ENCODE assay signal across 8 cellular contexts in the genomic region with DNA sequence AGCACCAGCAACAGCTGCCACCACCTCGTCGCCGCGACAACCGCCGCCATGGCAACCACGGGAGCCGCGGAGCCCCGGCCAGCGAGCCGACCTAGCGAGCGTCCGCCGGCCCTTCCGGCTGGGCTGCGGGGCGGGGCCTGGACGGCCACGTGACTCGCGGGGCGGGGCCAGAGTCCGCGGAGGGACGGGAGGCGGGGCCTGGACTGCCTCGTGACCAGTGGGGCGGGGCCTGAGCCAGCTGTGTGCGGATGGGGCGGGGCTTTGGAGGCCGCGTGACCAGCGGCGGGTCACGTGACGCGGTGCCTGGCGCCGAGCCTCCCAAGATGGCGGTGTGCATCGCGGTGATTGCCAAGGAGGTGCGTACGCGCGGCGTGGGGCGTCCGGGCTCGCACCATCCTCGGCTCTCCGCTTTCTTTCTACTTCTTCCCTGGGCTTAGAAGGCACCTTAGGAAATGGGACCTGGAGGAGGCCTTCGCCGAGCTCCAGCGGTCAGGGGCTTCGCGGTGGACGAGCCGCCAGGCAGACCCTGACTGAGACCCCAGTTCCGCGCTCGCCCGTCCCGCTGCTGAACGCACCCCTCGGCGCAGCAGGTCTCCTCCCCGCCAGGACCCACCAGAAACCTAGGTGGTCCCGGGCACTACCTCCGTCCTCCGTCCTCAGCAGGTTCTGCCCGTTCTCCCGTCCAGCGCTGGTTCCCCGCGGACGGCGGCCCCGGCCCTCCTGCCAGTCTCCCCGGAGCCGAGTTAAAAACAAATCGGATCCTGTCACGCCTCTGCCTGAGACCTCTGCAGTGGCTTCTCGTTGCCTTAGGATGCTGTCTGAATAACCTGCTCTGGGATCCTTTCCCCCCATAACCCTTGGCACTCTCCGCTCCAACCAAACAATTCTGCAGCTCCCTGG. TPM values are rescaled to one million over a fixed set of nuclear protein-coding genes. Genes with fewer than 3 reads are reported as not detected.
DNase-seq lines count a peak whose midpoint lies in the region; ATAC-seq and TF ChIP-seq lines count a peak whose summit lies in the region.

A gene with protein sequence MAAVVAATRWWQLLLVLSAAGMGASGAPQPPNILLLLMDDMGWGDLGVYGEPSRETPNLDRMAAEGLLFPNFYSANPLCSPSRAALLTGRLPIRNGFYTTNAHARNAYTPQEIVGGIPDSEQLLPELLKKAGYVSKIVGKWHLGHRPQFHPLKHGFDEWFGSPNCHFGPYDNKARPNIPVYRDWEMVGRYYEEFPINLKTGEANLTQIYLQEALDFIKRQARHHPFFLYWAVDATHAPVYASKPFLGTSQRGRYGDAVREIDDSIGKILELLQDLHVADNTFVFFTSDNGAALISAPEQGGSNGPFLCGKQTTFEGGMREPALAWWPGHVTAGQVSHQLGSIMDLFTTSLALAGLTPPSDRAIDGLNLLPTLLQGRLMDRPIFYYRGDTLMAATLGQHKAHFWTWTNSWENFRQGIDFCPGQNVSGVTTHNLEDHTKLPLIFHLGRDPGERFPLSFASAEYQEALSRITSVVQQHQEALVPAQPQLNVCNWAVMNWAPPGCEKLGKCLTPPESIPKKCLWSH (minus strand): TSS at position 120 of the 900 bp plus-strand sequence. CDS start 70 bp downstream, at position 50.
A gene with protein sequence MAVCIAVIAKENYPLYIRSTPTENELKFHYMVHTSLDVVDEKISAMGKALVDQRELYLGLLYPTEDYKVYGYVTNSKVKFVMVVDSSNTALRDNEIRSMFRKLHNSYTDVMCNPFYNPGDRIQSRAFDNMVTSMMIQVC (plus strand): TSS at position 300 of the 900 bp plus-strand sequence. CDS start 24 bp downstream, at position 324.

- H3K36me3 ChIP-seq in KMS-11 (ENCODE audit: insufficient read depth) (no peaks in the 10 kb centered on the region; the same call in 1 of the 2 replicates), Panc1 (ENCODE audit: control insufficient read depth, insufficient read depth, low read length) (peaks cover 6% of the 10 kb centered on the region; the same call in 1 of the 2 replicates), esophagus (ENCODE audit: control insufficient read depth in 2 of 2, insufficient read depth in 2 of 2, low read length in 1 of 2) (peaks cover 3 to 28% of the 10 kb centered on the region in 2 donors), muscle layer of colon (ENCODE audit: insufficient read depth, low read length) (peaks cover 19% of the 10 kb centered on the region)

- in situ Hi-C loops in Panc1 (cut with HindIII; ENCODE audit: low pct_unique_long_range_greater_than_20kb, low sequenced_read_pairs), result no loop called here

- H3K79me2 ChIP-seq in KMS-11 (ENCODE audit: insufficient read depth, low read depth), result no peaks in the 10 kb centered on the region; the same call in 1 of the 2 replicates

- WGBS in esophagus, 2 donors, result 0 to 1% methylated on average over 74 to 87 of the region's 87 CpGs

- H3K9me3 Mint-ChIP-seq in activated T-cell treated with anti-CD3 and anti-CD28 coated beads, Interleukin-2, amount 50 U/mL, for 4 hours, result no peaks in the 10 kb centered on the region

- no peaks in the 10 kb centered on the region for H4K20me1 ChIP-seq in KMS-11 (ENCODE audit: insufficient read depth)

- H3K9me3 ChIP-seq in Panc1 (ENCODE audit: control insufficient read depth, insufficient read depth, low read depth, low read length) (no peaks in the 10 kb centered on the region), esophagus (ENCODE audit: control insufficient read depth in 2 of 2, insufficient read depth in 1 of 2, low read depth in 1 of 2, low read length in 1 of 2) (no peaks in the 10 kb centered on the region), muscle layer of colon (ENCODE audit: low read length) (no peaks in the 10 kb centered on the region)

- peak within 1 kb of the TSS; percentile 63 for H3K9ac ChIP-seq in KMS-11
- peak within 1 kb of the TSS; percentile 68 for H3K9ac ChIP-seq in muscle layer of colon (ENCODE audit: low read length)

- H3K4me2 ChIP-seq in KMS-11, result peak within 1 kb of the TSS; percentile 86

- POLR2A ChIA-PET in Panc1 (lab: Charles Lee), result interaction anchor here (0.6 kb wide), 2 partner anchors 7 to 420 kb away, joined by 3 to 4 read pairs; no protein-coding TSS in a partner anchor

- H3K4me3 ChIP-seq in KMS-11 (IDR thresholded peaks at IDR 0.05; ENCODE audit: insufficient read depth, low read depth, low read length) (peak within 1 kb of the TSS; percentile 73), Panc1 (ENCODE audit: low read depth in 2 of 2, low read length in 2 of 2) (peak within 1 kb of the TSS; percentile 88 to 93), esophagus (ENCODE audit: low read depth in 1 of 2, low read length in 2 of 2) (peak within 1 kb of the TSS; percentile 82 to 93), muscle layer of colon (ENCODE audit: low read depth in 1 of 2, low read length in 2 of 2) (peak within 1 kb of the TSS; percentile 78 to 88)

- H3K4me1 Mint-ChIP-seq in activated T-cell treated with anti-CD3 and anti-CD28 coated beads, Interleukin-2, amount 50 U/mL, for 4 hours (ENCODE audit: low read depth), result peaks cover 28% of the 10 kb centered on the region

- H3K27me3 Mint-ChIP-seq in activated T-cell treated with anti-CD3 and anti-CD28 coated beads, Interleukin-2, amount 50 U/mL, for 4 hours (ENCODE audit: low read depth), result no peaks in the 10 kb centered on the region

- H2AFZ ChIP-seq in KMS-11 (ENCODE audit: low read depth), result peak within 1 kb of the TSS; percentile 81

- DNase-seq in DMS53 (lab: John Stamatoyannopoulos, UW) (peak; percentile 97), Panc1 (ENCODE audit: low read depth, low spot score) (peak; percentile 35)
- DNase-seq in activated T-cell treated with anti-CD3 and anti-CD28 coated beads, Interleukin-2, amount 50 U/mL, for 4 hours, result peak; percentile 100
- DNase-seq in stimulated activated CD8-positive, alpha-beta memory T cell treated with anti-CD3 and anti-CD28 coated beads, Interleukin-7, amount 100 ng/mL, for 1 hour (ENCODE audit: low read depth in 2 of 2), result peak; percentile 98 to 99

- TF ChIP-seq CTCF in KMS-11 (conservative IDR thresholded peaks at IDR 0.05; ENCODE audit: low read depth, low read length) (no peak), Panc1 (IDR thresholded peaks at IDR 0.05) (no peak)

- ATAC-seq in GM21723 (IDR thresholded peaks at IDR 0.05; ENCODE audit: unreplicated experiment) (peak; percentile 73), Panc1 (peak; percentile 91)
- ATAC-seq in activated T-cell treated with anti-CD3 and anti-CD28 coated beads, Interleukin-2, amount 50 U/mL, for 4 hours, result peak; percentile 89 to 90

- BruUV-seq in Panc1 (replicated peaks; lab: Mats Ljungman, UMichigan), result no TSS peak

- peak within 1 kb of the TSS; percentile 97 for H3K4me3 Mint-ChIP-seq in activated T-cell treated with anti-CD3 and anti-CD28 coated beads, Interleukin-2, amount 50 U/mL, for 4 hours

- H3K27me3 ChIP-seq in KMS-11 (ENCODE audit: insufficient read depth, low read depth), result no peaks in the 10 kb centered on the region
- no peaks in the 10 kb centered on the region for H3K27me3 ChIP-seq in Panc1 (ENCODE audit: control insufficient read depth, insufficient read depth, low read length)
- no peaks in the 10 kb centered on the region for H3K27me3 ChIP-seq in esophagus (ENCODE audit: control insufficient read depth in 1 of 2, insufficient read depth in 2 of 2, low read length in 2 of 2)
- H3K27me3 ChIP-seq in muscle layer of colon (ENCODE audit: control insufficient read depth in 1 of 2, insufficient read depth in 2 of 2, low read length in 2 of 2), result no peaks in the 10 kb centered on the region

- H3K4me1 ChIP-seq in KMS-11 (ENCODE audit: low read depth, poor library complexity, severe bottlenecking) (peaks cover 7% of the 10 kb centered on the region), Panc1 (ENCODE audit: control insufficient read depth, insufficient read depth, low read length) (peaks cover 9% of the 10 kb centered on the region; the same call in 1 of the 2 replicates), esophagus (ENCODE audit: control insufficient read depth in 2 of 2, insufficient read depth in 2 of 2, low read length in 1 of 2) (peaks cover 3 to 11% of the 10 kb centered on the region in 2 donors), muscle layer of colon (ENCODE audit: insufficient read depth, low read length) (peaks cover 17% of the 10 kb centered on the region)

- H3K36me3 Mint-ChIP-seq in activated T-cell treated with anti-CD3 and anti-CD28 coated beads, Interleukin-2, amount 50 U/mL, for 4 hours (ENCODE audit: insufficient read depth), result peaks cover 6% of the 10 kb centered on the region

- CTCF ChIA-PET in Panc1 (lab: Charles Lee), result interaction anchor here (0.5 kb wide), 1 partner anchor 11 kb away, joined by 4 read pairs; no protein-coding TSS in a partner anchor

- intact Hi-C loops in Panc1 (cut with micrococcal nuclease; ENCODE audit: unreplicated experiment), result no loop called here

- no peak within 1 kb of the TSS for H3K27ac ChIP-seq in KMS-11
- H3K27ac ChIP-seq in Panc1 (ENCODE audit: low read length), result peak within 1 kb of the TSS; percentile 84
- peak within 1 kb of the TSS; percentile 78 to 89 for H3K27ac ChIP-seq in esophagus (ENCODE audit: low read depth in 2 of 2, low read length in 1 of 2)
- peak within 1 kb of the TSS; percentile 87 for H3K27ac ChIP-seq in muscle layer of colon (ENCODE audit: low read depth, low read length)

RNA-seq across cellular contexts. Expression of the first gene that starts in this region (rescaled TPM):
- 81.6 TPM for total RNA-seq in Panc1 (2021; ENCODE audit: unreplicated experiment)
- 106 TPM for polyA plus RNA-seq in Panc1 (2012; ENCODE audit: insufficient read length)
- 10 to 100 TPM; 20.6 to 24.1 (median 21.1) TPM for total RNA-seq in activated T-cell treated with anti-CD3 and anti-CD28 coated beads, Interleukin-2, amount 50 U/mL, for 4 hours
- polyA plus RNA-seq in esophagus, result 10 to 100 TPM; 10.7 to 20.4 TPM

RNA-seq across cellular contexts. Expression of the second gene that starts in this region (rescaled TPM):
- total RNA-seq in Panc1 (2021; ENCODE audit: unreplicated experiment), result 73.8 TPM
- polyA plus RNA-seq in Panc1 (2012; ENCODE audit: insufficient read length), result 129 TPM
- total RNA-seq in activated T-cell treated with anti-CD3 and anti-CD28 coated beads, Interleukin-2, amount 50 U/mL, for 4 hours, result 100 to 1,000 TPM in 1 of 3 donors, 10 to 100 TPM in 2; 78.9 to 105 (median 98.0) TPM
- 10 to 100 TPM; 42.8 to 44.1 TPM for polyA plus RNA-seq in esophagus

Comparison
In these comparisons a context has a peak if more than half of its experiments do, and no peak if none do; other contexts are left out.
1. DNase-seq: peak in every context shown above with its lines; median percentile 100 in activated T-cell treated with anti-CD3 and anti-CD28 coated beads, Interleukin-2, amount 50 U/mL, for 4 hours; 98 in stimulated activated CD8-positive, alpha-beta memory T cell treated with anti-CD3 and anti-CD28 coated beads, Interleukin-7, amount 100 ng/mL, for 1 hour; 97 in DMS53; 35 in Panc1.